1 cellular context compared by ENCODE assay signal in genomic region chr19:45547211-45547770, GRCh38.
TF ChIP-seq lines count a peak whose summit lies in the region.

No MANE protein-coding gene starts in this region.

TF ChIP-seq in HepG2, 621 proteins besides CTCF, POLR2A, EP300 and RAD21 (continued from another document and continues in another):
- no peak for TF ChIP-seq NONO (IDR thresholded peaks at IDR 0.05)
- TF ChIP-seq NONO (CRISPR knock-in tag; conservative IDR thresholded peaks at IDR 0.05): no peak
- no peak for TF ChIP-seq FOXK1 (CRISPR knock-in tag; IDR thresholded peaks at IDR 0.05; ENCODE audit: borderline replicate concordance, low read depth)
- TF ChIP-seq PAXIP1 (CRISPR knock-in tag; conservative IDR thresholded peaks at IDR 0.05): peak; percentile 16; the same call in 1 of the 2 replicates
- TF ChIP-seq FOXP1 (IDR thresholded peaks at IDR 0.05): no peak
- TF ChIP-seq FOXP1 (CRISPR knock-in tag; IDR thresholded peaks at IDR 0.05): no peak
- TF ChIP-seq ZMAT3 (CRISPR knock-in tag; conservative IDR thresholded peaks at IDR 0.05): no peak
- TF ChIP-seq NR1H2 (CRISPR knock-in tag; IDR thresholded peaks at IDR 0.05; ENCODE audit: borderline replicate concordance, low read depth): no peak
- no peak for TF ChIP-seq ZNF446 (CRISPR knock-in tag; IDR thresholded peaks at IDR 0.05)
- no peak for TF ChIP-seq SMARCE1 (IDR thresholded peaks at IDR 0.05; ENCODE audit: borderline replicate concordance)
- TF ChIP-seq, protein P1, sequence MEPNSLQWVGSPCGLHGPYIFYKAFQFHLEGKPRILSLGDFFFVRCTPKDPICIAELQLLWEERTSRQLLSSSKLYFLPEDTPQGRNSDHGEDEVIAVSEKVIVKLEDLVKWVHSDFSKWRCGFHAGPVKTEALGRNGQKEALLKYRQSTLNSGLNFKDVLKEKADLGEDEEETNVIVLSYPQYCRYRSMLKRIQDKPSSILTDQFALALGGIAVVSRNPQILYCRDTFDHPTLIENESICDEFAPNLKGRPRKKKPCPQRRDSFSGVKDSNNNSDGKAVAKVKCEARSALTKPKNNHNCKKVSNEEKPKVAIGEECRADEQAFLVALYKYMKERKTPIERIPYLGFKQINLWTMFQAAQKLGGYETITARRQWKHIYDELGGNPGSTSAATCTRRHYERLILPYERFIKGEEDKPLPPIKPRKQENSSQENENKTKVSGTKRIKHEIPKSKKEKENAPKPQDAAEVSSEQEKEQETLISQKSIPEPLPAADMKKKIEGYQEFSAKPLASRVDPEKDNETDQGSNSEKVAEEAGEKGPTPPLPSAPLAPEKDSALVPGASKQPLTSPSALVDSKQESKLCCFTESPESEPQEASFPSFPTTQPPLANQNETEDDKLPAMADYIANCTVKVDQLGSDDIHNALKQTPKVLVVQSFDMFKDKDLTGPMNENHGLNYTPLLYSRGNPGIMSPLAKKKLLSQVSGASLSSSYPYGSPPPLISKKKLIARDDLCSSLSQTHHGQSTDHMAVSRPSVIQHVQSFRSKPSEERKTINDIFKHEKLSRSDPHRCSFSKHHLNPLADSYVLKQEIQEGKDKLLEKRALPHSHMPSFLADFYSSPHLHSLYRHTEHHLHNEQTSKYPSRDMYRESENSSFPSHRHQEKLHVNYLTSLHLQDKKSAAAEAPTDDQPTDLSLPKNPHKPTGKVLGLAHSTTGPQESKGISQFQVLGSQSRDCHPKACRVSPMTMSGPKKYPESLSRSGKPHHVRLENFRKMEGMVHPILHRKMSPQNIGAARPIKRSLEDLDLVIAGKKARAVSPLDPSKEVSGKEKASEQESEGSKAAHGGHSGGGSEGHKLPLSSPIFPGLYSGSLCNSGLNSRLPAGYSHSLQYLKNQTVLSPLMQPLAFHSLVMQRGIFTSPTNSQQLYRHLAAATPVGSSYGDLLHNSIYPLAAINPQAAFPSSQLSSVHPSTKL (CRISPR knock-in tag; IDR thresholded peaks at IDR 0.05): 0 out of 2 replicates have a peak, but pooled peaks have one; percentile 21
- TF ChIP-seq ZNF180 (CRISPR knock-in tag; IDR thresholded peaks at IDR 0.05; ENCODE audit: borderline replicate concordance, low read depth): no peak
- TF ChIP-seq CHD4 (IDR thresholded peaks at IDR 0.05; ENCODE audit: borderline replicate concordance, low read length): no peak
- TF ChIP-seq ZNF776 (CRISPR knock-in tag; IDR thresholded peaks at IDR 0.05): no peak
- no peak for TF ChIP-seq SP5 (CRISPR knock-in tag; IDR thresholded peaks at IDR 0.05; ENCODE audit: borderline replicate concordance, low read depth)
- no peak for TF ChIP-seq NR2F2 (IDR thresholded peaks at IDR 0.05; ENCODE audit: borderline replicate concordance, low read depth)
- TF ChIP-seq, protein P2, sequence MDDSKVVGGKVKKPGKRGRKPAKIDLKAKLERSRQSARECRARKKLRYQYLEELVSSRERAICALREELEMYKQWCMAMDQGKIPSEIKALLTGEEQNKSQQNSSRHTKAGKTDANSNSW (CRISPR knock-in tag; IDR thresholded peaks at IDR 0.05; ENCODE audit: borderline replicate concordance): no peak
- TF ChIP-seq MTF2 (CRISPR knock-in tag; IDR thresholded peaks at IDR 0.05; ENCODE audit: borderline replicate concordance): no peak
- TF ChIP-seq ZC3H4 (CRISPR knock-in tag; IDR thresholded peaks at IDR 0.05; ENCODE audit: borderline replicate concordance): no peak
- no peak for TF ChIP-seq IRX3 (CRISPR knock-in tag; IDR thresholded peaks at IDR 0.05; ENCODE audit: borderline replicate concordance, low read depth)
- TF ChIP-seq RORA (CRISPR knock-in tag; IDR thresholded peaks at IDR 0.05): no peak
- TF ChIP-seq, protein P3, sequence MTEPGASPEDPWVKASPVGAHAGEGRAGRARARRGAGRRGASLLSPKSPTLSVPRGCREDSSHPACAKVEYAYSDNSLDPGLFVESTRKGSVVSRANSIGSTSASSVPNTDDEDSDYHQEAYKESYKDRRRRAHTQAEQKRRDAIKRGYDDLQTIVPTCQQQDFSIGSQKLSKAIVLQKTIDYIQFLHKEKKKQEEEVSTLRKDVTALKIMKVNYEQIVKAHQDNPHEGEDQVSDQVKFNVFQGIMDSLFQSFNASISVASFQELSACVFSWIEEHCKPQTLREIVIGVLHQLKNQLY (CRISPR knock-in tag; IDR thresholded peaks at IDR 0.05): no peak
- TF ChIP-seq, protein P4, sequence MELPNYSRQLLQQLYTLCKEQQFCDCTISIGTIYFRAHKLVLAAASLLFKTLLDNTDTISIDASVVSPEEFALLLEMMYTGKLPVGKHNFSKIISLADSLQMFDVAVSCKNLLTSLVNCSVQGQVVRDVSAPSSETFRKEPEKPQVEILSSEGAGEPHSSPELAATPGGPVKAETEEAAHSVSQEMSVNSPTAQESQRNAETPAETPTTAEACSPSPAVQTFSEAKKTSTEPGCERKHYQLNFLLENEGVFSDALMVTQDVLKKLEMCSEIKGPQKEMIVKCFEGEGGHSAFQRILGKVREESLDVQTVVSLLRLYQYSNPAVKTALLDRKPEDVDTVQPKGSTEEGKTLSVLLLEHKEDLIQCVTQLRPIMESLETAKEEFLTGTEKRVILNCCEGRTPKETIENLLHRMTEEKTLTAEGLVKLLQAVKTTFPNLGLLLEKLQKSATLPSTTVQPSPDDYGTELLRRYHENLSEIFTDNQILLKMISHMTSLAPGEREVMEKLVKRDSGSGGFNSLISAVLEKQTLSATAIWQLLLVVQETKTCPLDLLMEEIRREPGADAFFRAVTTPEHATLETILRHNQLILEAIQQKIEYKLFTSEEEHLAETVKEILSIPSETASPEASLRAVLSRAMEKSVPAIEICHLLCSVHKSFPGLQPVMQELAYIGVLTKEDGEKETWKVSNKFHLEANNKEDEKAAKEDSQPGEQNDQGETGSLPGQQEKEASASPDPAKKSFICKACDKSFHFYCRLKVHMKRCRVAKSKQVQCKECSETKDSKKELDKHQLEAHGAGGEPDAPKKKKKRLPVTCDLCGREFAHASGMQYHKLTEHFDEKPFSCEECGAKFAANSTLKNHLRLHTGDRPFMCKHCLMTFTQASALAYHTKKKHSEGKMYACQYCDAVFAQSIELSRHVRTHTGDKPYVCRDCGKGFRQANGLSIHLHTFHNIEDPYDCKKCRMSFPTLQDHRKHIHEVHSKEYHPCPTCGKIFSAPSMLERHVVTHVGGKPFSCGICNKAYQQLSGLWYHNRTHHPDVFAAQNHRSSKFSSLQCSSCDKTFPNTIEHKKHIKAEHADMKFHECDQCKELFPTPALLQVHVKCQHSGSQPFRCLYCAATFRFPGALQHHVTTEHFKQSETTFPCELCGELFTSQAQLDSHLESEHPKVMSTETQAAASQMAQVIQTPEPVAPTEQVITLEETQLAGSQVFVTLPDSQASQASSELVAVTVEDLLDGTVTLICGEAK (IDR thresholded peaks at IDR 0.05): no peak
- TF ChIP-seq, protein P4 (CRISPR knock-in tag; IDR thresholded peaks at IDR 0.05): peak; percentile 96
- TF ChIP-seq ZNF780A (CRISPR knock-in tag; IDR thresholded peaks at IDR 0.05): no peak
- TF ChIP-seq, protein P5, sequence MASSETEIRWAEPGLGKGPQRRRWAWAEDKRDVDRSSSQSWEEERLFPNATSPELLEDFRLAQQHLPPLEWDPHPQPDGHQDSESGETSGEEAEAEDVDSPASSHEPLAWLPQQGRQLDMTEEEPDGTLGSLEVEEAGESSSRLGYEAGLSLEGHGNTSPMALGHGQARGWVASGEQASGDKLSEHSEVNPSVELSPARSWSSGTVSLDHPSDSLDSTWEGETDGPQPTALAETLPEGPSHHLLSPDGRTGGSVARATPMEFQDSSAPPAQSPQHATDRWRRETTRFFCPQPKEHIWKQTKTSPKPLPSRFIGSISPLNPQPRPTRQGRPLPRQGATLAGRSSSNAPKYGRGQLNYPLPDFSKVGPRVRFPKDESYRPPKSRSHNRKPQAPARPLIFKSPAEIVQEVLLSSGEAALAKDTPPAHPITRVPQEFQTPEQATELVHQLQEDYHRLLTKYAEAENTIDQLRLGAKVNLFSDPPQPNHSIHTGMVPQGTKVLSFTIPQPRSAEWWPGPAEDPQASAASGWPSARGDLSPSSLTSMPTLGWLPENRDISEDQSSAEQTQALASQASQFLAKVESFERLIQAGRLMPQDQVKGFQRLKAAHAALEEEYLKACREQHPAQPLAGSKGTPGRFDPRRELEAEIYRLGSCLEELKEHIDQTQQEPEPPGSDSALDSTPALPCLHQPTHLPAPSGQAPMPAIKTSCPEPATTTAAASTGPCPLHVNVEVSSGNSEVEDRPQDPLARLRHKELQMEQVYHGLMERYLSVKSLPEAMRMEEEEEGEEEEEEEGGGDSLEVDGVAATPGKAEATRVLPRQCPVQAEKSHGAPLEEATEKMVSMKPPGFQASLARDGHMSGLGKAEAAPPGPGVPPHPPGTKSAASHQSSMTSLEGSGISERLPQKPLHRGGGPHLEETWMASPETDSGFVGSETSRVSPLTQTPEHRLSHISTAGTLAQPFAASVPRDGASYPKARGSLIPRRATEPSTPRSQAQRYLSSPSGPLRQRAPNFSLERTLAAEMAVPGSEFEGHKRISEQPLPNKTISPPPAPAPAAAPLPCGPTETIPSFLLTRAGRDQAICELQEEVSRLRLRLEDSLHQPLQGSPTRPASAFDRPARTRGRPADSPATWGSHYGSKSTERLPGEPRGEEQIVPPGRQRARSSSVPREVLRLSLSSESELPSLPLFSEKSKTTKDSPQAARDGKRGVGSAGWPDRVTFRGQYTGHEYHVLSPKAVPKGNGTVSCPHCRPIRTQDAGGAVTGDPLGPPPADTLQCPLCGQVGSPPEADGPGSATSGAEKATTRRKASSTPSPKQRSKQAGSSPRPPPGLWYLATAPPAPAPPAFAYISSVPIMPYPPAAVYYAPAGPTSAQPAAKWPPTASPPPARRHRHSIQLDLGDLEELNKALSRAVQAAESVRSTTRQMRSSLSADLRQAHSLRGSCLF (CRISPR knock-in tag; IDR thresholded peaks at IDR 0.05; ENCODE audit: borderline replicate concordance): no peak
- no peak for TF ChIP-seq ZNF451 (CRISPR knock-in tag; IDR thresholded peaks at IDR 0.05)
- TF ChIP-seq ZFYVE20 (CRISPR knock-in tag; IDR thresholded peaks at IDR 0.05; ENCODE audit: borderline replicate concordance, low read depth): no peak
- no peak for TF ChIP-seq ZNF709 (CRISPR knock-in tag; IDR thresholded peaks at IDR 0.05)
- no peak for TF ChIP-seq ZNF512 (CRISPR knock-in tag; IDR thresholded peaks at IDR 0.05)
- TF ChIP-seq SMYD3 (CRISPR knock-in tag; IDR thresholded peaks at IDR 0.05): no peak
- TF ChIP-seq, protein P6, sequence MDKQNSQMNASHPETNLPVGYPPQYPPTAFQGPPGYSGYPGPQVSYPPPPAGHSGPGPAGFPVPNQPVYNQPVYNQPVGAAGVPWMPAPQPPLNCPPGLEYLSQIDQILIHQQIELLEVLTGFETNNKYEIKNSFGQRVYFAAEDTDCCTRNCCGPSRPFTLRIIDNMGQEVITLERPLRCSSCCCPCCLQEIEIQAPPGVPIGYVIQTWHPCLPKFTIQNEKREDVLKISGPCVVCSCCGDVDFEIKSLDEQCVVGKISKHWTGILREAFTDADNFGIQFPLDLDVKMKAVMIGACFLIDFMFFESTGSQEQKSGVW (CRISPR knock-in tag; IDR thresholded peaks at IDR 0.05; ENCODE audit: borderline replicate concordance): no peak
